19 cellular contexts compared by ENCODE assay signal in the genomic region with DNA sequence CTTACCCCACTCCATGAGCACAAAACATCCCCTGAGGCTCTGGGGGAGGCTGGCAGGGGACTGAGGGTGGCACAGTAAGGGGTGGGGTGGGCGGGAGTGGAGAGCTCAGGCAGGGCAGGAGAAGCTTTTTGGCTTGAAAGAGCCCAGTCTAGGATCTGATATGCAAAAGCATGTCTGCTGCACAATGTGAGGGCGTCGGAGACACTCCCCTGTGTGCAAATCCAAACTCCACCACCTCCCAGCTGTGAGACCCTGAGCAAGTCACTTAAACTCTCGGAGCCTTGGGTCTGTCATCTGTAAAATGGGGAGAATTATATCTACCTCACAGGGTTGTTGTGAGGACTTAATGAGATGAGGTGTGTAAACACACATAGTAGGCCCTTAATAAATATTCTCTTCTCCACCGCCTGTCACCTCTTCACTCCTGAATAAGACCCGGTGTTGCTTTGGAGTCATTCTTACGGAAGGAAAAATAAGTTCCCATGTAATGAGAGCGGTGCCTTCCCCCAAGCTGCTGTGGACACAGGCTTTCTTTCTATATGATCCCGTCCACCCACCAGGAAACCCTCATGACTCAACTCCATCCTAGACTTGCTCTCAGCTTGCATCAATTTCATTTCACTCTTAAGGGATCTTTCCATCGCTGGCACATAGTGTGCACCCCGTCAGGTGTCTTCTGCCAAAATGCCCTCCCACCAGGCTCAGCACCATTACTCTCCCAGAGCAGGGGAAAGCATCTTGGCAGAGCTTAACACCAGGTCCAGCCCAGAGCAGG. TPM values are rescaled to one million over a fixed set of nuclear protein-coding genes. Genes with fewer than 3 reads are reported as not detected.
DNase-seq lines count a peak whose midpoint lies in the region; ATAC-seq and TF ChIP-seq lines count a peak whose summit lies in the region.
"Had no signal": no experiment of that assay in that cellular context is flagged by ENCODE, and none has a peak within 500 bp of the region (broad histone marks: within the 10 kb centered on the region; RNA-seq: fewer than 3 reads in every experiment).

No MANE protein-coding gene starts in this region.

- H3K27me3 ChIP-seq in DOHH2 (ENCODE audit: control insufficient read depth, low read length), result no peaks in the 10 kb centered on the region
- no peaks in the 10 kb centered on the region for H3K27me3 ChIP-seq in MM.1S (replicated peaks; ENCODE audit: insufficient read depth, low read length)
- H3K27me3 ChIP-seq in H9 (ENCODE audit: insufficient read depth, low read length), result no peaks in the 10 kb centered on the region

- H3K23me2 ChIP-seq in H9 (ENCODE audit: insufficient read length, low read depth, low read length, poor library complexity, severe bottlenecking), result no peaks in the 10 kb centered on the region

- H3K4me3 ChIP-seq in DOHH2 (ENCODE audit: low read length) (peak overlapping the region; percentile 86), MM.1S (ENCODE audit: low read length) (peak overlapping the region; percentile 56)
- H3K4me3 ChIP-seq: coronary artery, esophagus squamous epithelium, skin epidermis had no signal

- H3K4me2 ChIP-seq in DOHH2 (ENCODE audit: low read length), result peak overlapping the region; percentile 86
- H3K4me2 ChIP-seq in MM.1S (ENCODE audit: low read depth, low read length), result peak overlapping the region; percentile 89
- H3K4me2 ChIP-seq in H9 (ENCODE audit: insufficient read depth, insufficient read length, low read length), result no peak overlapping the region

- H3K56ac ChIP-seq in H9 (ENCODE audit: insufficient read length, low read depth, low read length), result no peak overlapping the region

- H3K9ac ChIP-seq in MM.1S (ENCODE audit: low read length) (no peak overlapping the region; the same call in 1 of the 2 replicates), H9 (ENCODE audit: extremely low read depth, insufficient read length, low read length) (no peak overlapping the region)

- H3K9me3 ChIP-seq in DOHH2 (ENCODE audit: control insufficient read depth, insufficient read depth, low read length), result no peaks in the 10 kb centered on the region
- H3K9me3 ChIP-seq in MM.1S (replicated peaks; ENCODE audit: insufficient read depth, low read length), result no peaks in the 10 kb centered on the region
- H3K9me3 ChIP-seq in H9 (ENCODE audit: control insufficient read depth, low read depth, low read length), result no peaks in the 10 kb centered on the region
- H3K9me3 ChIP-seq: esophagus squamous epithelium had no signal

- H3K27me3 Mint-ChIP-seq in activated CD4-positive, alpha-beta T cell treated with anti-CD3 and anti-CD28 coated beads for 36 hours, result peaks cover 3% of the 10 kb centered on the region
- H3K27me3 Mint-ChIP-seq in glutamatergic neuron (ENCODE audit: unreplicated experiment), result peaks cover 11% of the 10 kb centered on the region
- no peaks in the 10 kb centered on the region for H3K27me3 Mint-ChIP-seq in H9 (ENCODE audit: low read depth)
- H3K27me3 Mint-ChIP-seq: stimulated activated naive CD8-positive, alpha-beta T cell treated with anti-CD3 and anti-CD28 coated beads, Interleukin-15, Interleukin-2, amounts not matched to agents 100 ng/mL and 50 ng/mL, for 24 hours had no signal

- no peak overlapping the region for H4K8ac ChIP-seq in H9 (replicated peaks; ENCODE audit: insufficient read length, low read depth, low read length)

- peaks cover 88% of the 10 kb centered on the region for H3K79me2 ChIP-seq in DOHH2 (ENCODE audit: control insufficient read depth, low read length)
- H3K79me2 ChIP-seq in MM.1S (ENCODE audit: low read length), result peaks cover 55% of the 10 kb centered on the region
- H3K79me2 ChIP-seq in H9 (ENCODE audit: insufficient read depth, low read length), result no peaks in the 10 kb centered on the region; the same call in 1 of the 2 replicates

- H2BK20ac ChIP-seq in H9 (ENCODE audit: low read depth, low read length, poor library complexity, severe bottlenecking), result no peak overlapping the region

- H3K9me2 ChIP-seq in DOHH2 (replicated peaks; ENCODE audit: control insufficient read depth, low read length) (no peaks in the 10 kb centered on the region), MM.1S (replicated peaks; ENCODE audit: insufficient read depth, low read length) (no peaks in the 10 kb centered on the region)

- H2BK15ac ChIP-seq in H9 (ENCODE audit: low read depth, low read length), result no peak overlapping the region

- POLR2A ChIA-PET in activated CD4-positive, alpha-beta T cell treated with anti-CD3 and anti-CD28 coated beads for 36 hours (lab: Charles Lee), result no interaction called here

- no peak overlapping the region for H3K18ac ChIP-seq in H9 (ENCODE audit: insufficient read length, low read depth, low read length)

- peaks cover 31% of the 10 kb centered on the region for H3K4me1 Mint-ChIP-seq in activated CD4-positive, alpha-beta T cell treated with anti-CD3 and anti-CD28 coated beads for 36 hours
- H3K4me1 Mint-ChIP-seq in glutamatergic neuron (ENCODE audit: low read depth, unreplicated experiment) (peaks cover 32% of the 10 kb centered on the region), H9 (peaks cover 20 to 21% of the 10 kb centered on the region in 2 experiments)

- intact Hi-C loops in activated CD4-positive, alpha-beta T cell treated with anti-CD3 and anti-CD28 coated beads for 36 hours (cut with DNase I, micrococcal nuclease), result no loop called here

- no peaks in the 10 kb centered on the region for H3K79me1 ChIP-seq in H9 (ENCODE audit: insufficient read depth, low read depth, low read length, poor library complexity, severe bottlenecking)

- H4K20me1 ChIP-seq in DOHH2 (ENCODE audit: control insufficient read depth, insufficient read depth, low read depth, low read length) (peaks cover 4% of the 10 kb centered on the region; the same call in 1 of the 2 replicates), MM.1S (ENCODE audit: insufficient read depth, low read length) (no peaks in the 10 kb centered on the region), H9 (ENCODE audit: control insufficient read depth, insufficient read depth, insufficient read length) (no peaks in the 10 kb centered on the region)

- TF ChIP-seq CTCF in DOHH2 (IDR thresholded peaks at IDR 0.05; ENCODE audit: low read depth, low read length, poor library complexity, severe bottlenecking), result no peak
- TF ChIP-seq CTCF in MM.1S (IDR thresholded peaks at IDR 0.05; ENCODE audit: low read length), result no peak
- TF ChIP-seq CTCF in glutamatergic neuron (IDR thresholded peaks at IDR 0.05; ENCODE audit: partially characterized antibody, unreplicated experiment), result no peak
- no peak for TF ChIP-seq CTCF in H9 (conservative IDR thresholded peaks at IDR 0.05)

- H3K4me1 ChIP-seq in DOHH2 (ENCODE audit: control insufficient read depth, low read length) (peaks cover 63% of the 10 kb centered on the region), MM.1S (ENCODE audit: low read length) (peaks cover 67% of the 10 kb centered on the region), H9 (ENCODE audit: insufficient read depth, low read length) (no peaks in the 10 kb centered on the region)
- H3K4me1 ChIP-seq: esophagus squamous epithelium had no signal

- H3K4me3 Mint-ChIP-seq in activated CD4-positive, alpha-beta T cell treated with anti-CD3 and anti-CD28 coated beads for 36 hours, result no peak overlapping the region
- peak overlapping the region; percentile 49 for H3K4me3 Mint-ChIP-seq in glutamatergic neuron (ENCODE audit: unreplicated experiment)
- no peak overlapping the region for H3K4me3 Mint-ChIP-seq in H9
- H3K4me3 Mint-ChIP-seq: stimulated activated naive CD8-positive, alpha-beta T cell treated with anti-CD3 and anti-CD28 coated beads, Interleukin-15, Interleukin-2, amounts not matched to agents 100 ng/mL and 50 ng/mL, for 24 hours had no signal

- no peak overlapping the region for H2BK5ac ChIP-seq in H9 (ENCODE audit: insufficient read length, low read length)

- no peaks in the 10 kb centered on the region for H3K36me3 Mint-ChIP-seq in activated CD4-positive, alpha-beta T cell treated with anti-CD3 and anti-CD28 coated beads for 36 hours (ENCODE audit: low read depth)
- H3K36me3 Mint-ChIP-seq in glutamatergic neuron (ENCODE audit: unreplicated experiment), result no peaks in the 10 kb centered on the region
- H3K36me3 Mint-ChIP-seq in H9 (ENCODE audit: insufficient read depth in 1 of 3, low read depth in 3 of 3), result no peaks in the 10 kb centered on the region

- peak; percentile 61 for ATAC-seq in activated CD4-positive, alpha-beta T cell treated with anti-CD3 and anti-CD28 coated beads for 36 hours

- H3K14ac ChIP-seq in H9 (ENCODE audit: insufficient read depth, low read length), result no peak overlapping the region

- H3K27ac Mint-ChIP-seq in activated CD4-positive, alpha-beta T cell treated with anti-CD3 and anti-CD28 coated beads for 36 hours, result no peak overlapping the region
- H3K27ac Mint-ChIP-seq in glutamatergic neuron (ENCODE audit: unreplicated experiment), result no peak overlapping the region
- no peak overlapping the region for H3K27ac Mint-ChIP-seq in H9
- H3K27ac Mint-ChIP-seq: stimulated activated naive CD8-positive, alpha-beta T cell treated with anti-CD3 and anti-CD28 coated beads, Interleukin-15, Interleukin-2, amounts not matched to agents 100 ng/mL and 50 ng/mL, for 24 hours had no signal

- no CpG with 5 or more reads among the region's 11 CpGs for WGBS in H9 (ENCODE audit: extremely low coverage, insufficient read length, low lambda C conversion rate)

- DNase-seq in activated CD4-positive, alpha-beta T cell treated with anti-CD3 and anti-CD28 coated beads for 36 hours, result peak; percentile 46
- DNase-seq in activated CD4-positive, alpha-beta T cell treated with anti-CD3 and anti-CD28 coated beads for 1 hour, result no peak
- DNase-seq in MM.1S, result no peak
- DNase-seq in glutamatergic neuron, result no peak
- DNase-seq in H9, result no peak
- DNase-seq in NCI-H774 (lab: John Stamatoyannopoulos, UW), result no peak
- no peak for DNase-seq in NK-92 treated with Interleukin-12 subunit alpha and Interleukin-12 subunit beta, amount 100 ng/mL, for 24 hours (lab: John Stamatoyannopoulos, UW)
- DNase-seq: activated gamma-delta T cell, amniotic stem cell, esophagus squamous epithelium, GDM1, NCI-H1092 treated with DMSO at 0.1 percent for 48 hours, NCI-H2029, NCI-H446, trophoblast cell had no signal

- H3T11ph ChIP-seq in H9 (ENCODE audit: low read length), result no peak overlapping the region

- H3K36me3 ChIP-seq in DOHH2 (ENCODE audit: control insufficient read depth, low read length), result peaks cover 42% of the 10 kb centered on the region
- H3K36me3 ChIP-seq in MM.1S (replicated peaks; ENCODE audit: insufficient read depth, low read length), result no peaks in the 10 kb centered on the region
- H3K36me3 ChIP-seq: esophagus squamous epithelium had no signal

- no peak overlapping the region for H2BK12ac ChIP-seq in H9 (ENCODE audit: insufficient read length, low read depth, low read length)

- CTCF ChIA-PET in activated CD4-positive, alpha-beta T cell treated with anti-CD3 and anti-CD28 coated beads for 36 hours (lab: Charles Lee), result interaction anchor here (0.7 to 1.6 kb wide), 5 partner anchors 15 to 207 kb away, joined by 3 to 5 read pairs (median 3); no protein-coding TSS in a partner anchor

- no peak overlapping the region for H2BK120ac ChIP-seq in H9 (ENCODE audit: low read depth, low read length, poor library complexity, severe bottlenecking)

- H4K91ac ChIP-seq in H9 (ENCODE audit: insufficient read length, low read depth, low read length), result no peak overlapping the region

- peaks cover 23% of the 10 kb centered on the region for H3F3A ChIP-seq in DOHH2 (ENCODE audit: control insufficient read depth, insufficient read depth)
- H3F3A ChIP-seq in MM.1S (ENCODE audit: insufficient read depth, low read length), result peaks cover 32% of the 10 kb centered on the region

- H2AFZ ChIP-seq in MM.1S (ENCODE audit: low read length), result no peak overlapping the region
- H2AFZ ChIP-seq in H9 (ENCODE audit: low read length), result no peak overlapping the region

- H3K23ac ChIP-seq in H9 (ENCODE audit: insufficient read length, low read depth, low read length), result no peak overlapping the region

- H2AK5ac ChIP-seq in H9 (ENCODE audit: insufficient read length, low read length), result no peak overlapping the region

- H3K4ac ChIP-seq in H9 (ENCODE audit: low read depth, low read length), result no peak overlapping the region

- H3K27ac ChIP-seq in DOHH2 (ENCODE audit: low read depth, low read length) (peak overlapping the region; percentile 98), MM.1S (ENCODE audit: low read length) (no peak overlapping the region), H9 (ENCODE audit: insufficient read length, low read depth, low read length) (no peak overlapping the region)
- H3K27ac ChIP-seq: coronary artery, esophagus squamous epithelium, skin epidermis had no signal

- H4K5ac ChIP-seq in H9 (ENCODE audit: insufficient read length, low read depth, low read length), result no peak overlapping the region

- no peaks in the 10 kb centered on the region for H3K9me3 Mint-ChIP-seq in activated CD4-positive, alpha-beta T cell treated with anti-CD3 and anti-CD28 coated beads for 36 hours (ENCODE audit: low read depth)
- peaks cover 6% of the 10 kb centered on the region for H3K9me3 Mint-ChIP-seq in glutamatergic neuron (ENCODE audit: unreplicated experiment)
- H3K9me3 Mint-ChIP-seq in H9, result no peaks in the 10 kb centered on the region
- H3K9me3 Mint-ChIP-seq: stimulated activated naive CD8-positive, alpha-beta T cell treated with anti-CD3 and anti-CD28 coated beads, Interleukin-15, Interleukin-2, amounts not matched to agents 100 ng/mL and 50 ng/mL, for 24 hours had no signal

RNA-seq across cellular contexts. Expression of gene KCNN3, which starts 12.5 kb away (rescaled TPM):
- total RNA-seq in activated CD4-positive, alpha-beta T cell treated with anti-CD3 and anti-CD28 coated beads for 36 hours, result under 1 TPM; 0.18 to 0.25 TPM
- total RNA-seq in glutamatergic neuron (ENCODE audit: unreplicated experiment) (3.8 TPM), H9 (2021) (0.83 TPM in 2 replicates)
